ENCODE assay signal across 18 cellular contexts in the genomic region with DNA sequence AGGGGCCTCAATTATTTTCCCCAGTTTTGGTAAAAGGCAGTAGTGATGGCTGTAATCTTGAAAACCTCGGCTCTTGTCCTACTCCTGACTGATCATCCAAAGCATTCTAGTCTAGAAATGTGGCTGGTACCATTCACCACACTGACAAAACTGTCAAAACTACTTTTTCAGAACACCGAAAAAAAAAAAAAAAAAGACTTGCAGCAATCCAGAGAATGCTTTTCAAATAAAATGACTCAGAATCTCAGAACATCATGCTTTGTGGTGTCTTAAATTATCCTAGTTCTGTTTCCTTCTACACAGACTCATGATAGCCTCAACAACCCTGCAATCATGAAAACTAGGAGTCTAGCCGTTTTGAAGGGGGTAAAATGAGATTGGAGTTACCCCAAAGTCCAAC. TPM values are rescaled to one million over a fixed set of nuclear protein-coding genes. Genes with fewer than 3 reads are reported as not detected.
DNase-seq lines count a peak whose midpoint lies in the region; TF ChIP-seq lines count a peak whose summit lies in the region.
"Had no signal": no experiment of that assay in that cellular context is flagged by ENCODE, and none has a peak within 500 bp of the region (broad histone marks: within the 10 kb centered on the region; RNA-seq: fewer than 3 reads in every experiment).

No MANE protein-coding gene starts in this region.

- peak; percentile 43 for DNase-seq in HT1080 (ENCODE audit: low read depth)
- peak; percentile 40 for DNase-seq in MV-4-11 (lab: John Stamatoyannopoulos, UW)
- DNase-seq in amniotic epithelial cell (ENCODE audit: low read depth) = peak; percentile 92
- DNase-seq in fibroblast of mammary gland (ENCODE audit: low read depth) = peak; percentile 39
- no peak for DNase-seq in activated T-cell treated with anti-CD3 and anti-CD28 coated beads, Interleukin-2, amount 50 U/mL, for 1 hour
- DNase-seq in T-helper 9 cell = no peak
- no peak for DNase-seq in NCI-H774 (lab: John Stamatoyannopoulos, UW)
- DNase-seq in GM10266 (ENCODE audit: extremely low spot score) = no peak
- DNase-seq: ACHN; BE2C; C1 segment of cervical spinal cord; Caco-2; CD4-positive, alpha-beta T cell; GDM1; HCEC 1CT had no signal

- TF ChIP-seq CTCF in fibroblast of mammary gland (conservative IDR thresholded peaks at IDR 0.05; ENCODE audit: control insufficient read depth, insufficient read depth, low read depth, low read length) (no peak), GM10266 (IDR thresholded peaks at IDR 0.05; ENCODE audit: control insufficient read depth, insufficient read depth, low read depth, missing control alignments) (no peak)

- H3K4me3 ChIP-seq in fibroblast of mammary gland (ENCODE audit: control insufficient read depth, low read depth, low read length) = no peak overlapping the region
- H3K4me3 ChIP-seq: GM23338 had no signal

RNA-seq across cellular contexts. Expression of a gene that starts 13.4 kb away (rescaled TPM):
- total RNA-seq in HT1080 (2014; rRNA removed; shearing (Covaris generic)) = 0.02 and 0.03 TPM in 2 replicates
- polyA plus RNA-seq in HT1080 (2015; cell fraction: cytosol; rRNA removed) = 0.11 and 0.20 TPM in 2 replicates
- 0.18 and 0.35 TPM in 2 replicates for polyA plus RNA-seq in HT1080 (2015; cell fraction: nucleus; rRNA removed)
- total RNA-seq: CD4-positive, alpha-beta T cell; GM23338; HepG2 had no signal
- polyA plus RNA-seq: GM23338, HepG2, IgD-negative memory B cell had no signal

Comparison
In these comparisons a context has a peak if more than half of its experiments do, and no peak if none do; other contexts are left out.
1. DNase-seq: peak in HT1080 (single experiment), MV-4-11 (single experiment), amniotic epithelial cell (single experiment) and fibroblast of mammary gland (single experiment); none in activated T-cell treated with anti-CD3 and anti-CD28 coated beads, Interleukin-2, amount 50 U/mL, for 1 hour (single experiment), T-helper 9 cell (single experiment), NCI-H774 (single experiment) and GM10266 (single experiment).